17 cellular contexts compared by ENCODE assay signal in the genomic region with DNA sequence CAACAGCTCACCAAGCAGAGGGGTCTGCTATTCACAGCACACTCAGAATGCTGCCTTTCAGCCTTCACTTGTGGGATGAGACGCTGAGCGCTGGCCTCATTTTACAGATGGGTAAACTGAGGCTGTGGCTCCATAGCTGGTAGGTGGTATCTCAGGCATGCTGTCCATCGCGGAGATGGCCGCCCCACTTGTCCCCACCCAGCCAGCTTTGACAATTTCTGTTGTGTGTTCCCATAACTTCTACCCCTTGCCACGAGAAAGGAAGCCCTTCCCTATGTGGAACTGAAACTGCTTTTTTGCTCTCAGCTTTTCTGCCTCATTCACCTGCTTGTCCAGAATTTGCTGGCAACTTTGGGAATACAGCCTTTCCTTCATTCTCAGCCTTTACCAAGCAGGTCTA. TPM values are rescaled to one million over a fixed set of nuclear protein-coding genes. Genes with fewer than 3 reads are reported as not detected.
DNase-seq lines count a peak whose midpoint lies in the region; ATAC-seq and TF ChIP-seq lines count a peak whose summit lies in the region.
"Had no signal": no experiment of that assay in that cellular context is flagged by ENCODE, and none has a peak within 500 bp of the region (broad histone marks: within the 10 kb centered on the region; RNA-seq: fewer than 3 reads in every experiment).

No MANE protein-coding gene starts in this region.

- peaks cover 17% of the 10 kb centered on the region for H3K4me1 ChIP-seq in OCI-LY3 (ENCODE audit: low read length)

- peak overlapping the region; percentile 8 for H3K27ac ChIP-seq in C4-2B
- H3K27ac ChIP-seq in OCI-LY3 (ENCODE audit: low read length): no peak overlapping the region
- H3K27ac ChIP-seq: GM23248 had no signal

- no peaks in the 10 kb centered on the region for H3K36me3 ChIP-seq in OCI-LY3 (replicated peaks; ENCODE audit: low read depth, low read length)
- H3K36me3 ChIP-seq: BE2C had no signal

- peak overlapping the region; percentile 33 for H3K4me3 Mint-ChIP-seq in glutamatergic neuron (ENCODE audit: unreplicated experiment)
- no peak overlapping the region for H3K4me3 Mint-ChIP-seq in stimulated activated memory B cell treated with anti-CD40 and anti-IgM and Interleukin-4, amounts not matched to agents 10 μg/mL and 1 μg/mL and 100 μg/mL, for 72 hours

- H3K79me2 ChIP-seq in OCI-LY3 (ENCODE audit: low read length): no peaks in the 10 kb centered on the region

- no peaks in the 10 kb centered on the region for H3K9me3 ChIP-seq in OCI-LY3 (ENCODE audit: insufficient read depth, low read length)
- H3K9me3 ChIP-seq: BE2C had no signal

- H3K36me3 Mint-ChIP-seq in glutamatergic neuron (ENCODE audit: unreplicated experiment): no peaks in the 10 kb centered on the region
- H3K36me3 Mint-ChIP-seq in stimulated activated memory B cell treated with anti-CD40 and anti-IgM and Interleukin-4, amounts not matched to agents 10 μg/mL and 1 μg/mL and 100 μg/mL, for 72 hours: no peaks in the 10 kb centered on the region

- in situ Hi-C loops in ACHN (cut with HindIII; ENCODE audit: low pct_ligation_motif_present, low pct_unique_long_range_greater_than_20kb, low sequenced_read_pairs): no loop called here

- H2AFZ ChIP-seq in OCI-LY3 (ENCODE audit: low read depth, low read length): no peak overlapping the region
- H2AFZ ChIP-seq: GM23248 had no signal

- DNase-seq in glutamatergic neuron: no peak
- DNase-seq in middle frontal gyrus (ENCODE audit: extremely low spot score, low spot score): no peak
- DNase-seq in ACHN: no peak
- no peak for DNase-seq in NCI-H146 treated with DMSO at 0.1 percent for 48 hours (lab: John Stamatoyannopoulos, UW; ENCODE audit: unreplicated experiment)
- DNase-seq: activated CD4-positive, CD25-positive, alpha-beta regulatory T cell treated with anti-CD3 and anti-CD28 coated beads, Interleukin-2, amount 50 U/mL, for 72 hours; activated effector memory CD4-positive, alpha-beta T cell treated with anti-CD3 and anti-CD28 coated beads, Interleukin-2, amount 50 U/mL, for 16 hours; BE2C; GM23248; NCI-H2029 treated with DMSO at 0.1 percent for 48 hours; NCI-H510A treated with DMSO at 0.1 percent for 48 hours; stimulated activated CD4-positive, alpha-beta T cell treated with anti-CD3 and anti-CD28 coated beads, Interleukin-2, amount 100 ng/mL, for 24 hours had no signal

- no peak for TF ChIP-seq CTCF in C4-2B (conservative IDR thresholded peaks at IDR 0.05)
- no peak for TF ChIP-seq CTCF in OCI-LY3 (IDR thresholded peaks at IDR 0.05; ENCODE audit: low read depth, low read length)
- no peak for TF ChIP-seq CTCF in glutamatergic neuron (IDR thresholded peaks at IDR 0.05; ENCODE audit: partially characterized antibody, unreplicated experiment)

- no peak for ATAC-seq in stimulated activated memory B cell treated with anti-CD40 and anti-IgM and Interleukin-4, amounts not matched to agents 10 μg/mL and 1 μg/mL and 100 μg/mL, for 72 hours
- no peak for ATAC-seq in HG03460 (IDR thresholded peaks at IDR 0.05; ENCODE audit: unreplicated experiment)

- H3K4me1 Mint-ChIP-seq in glutamatergic neuron (ENCODE audit: low read depth, unreplicated experiment): peaks cover 36% of the 10 kb centered on the region
- H3K4me1 Mint-ChIP-seq in stimulated activated memory B cell treated with anti-CD40 and anti-IgM and Interleukin-4, amounts not matched to agents 10 μg/mL and 1 μg/mL and 100 μg/mL, for 72 hours: peaks cover 26% of the 10 kb centered on the region

- peaks cover 3% of the 10 kb centered on the region for H3K27me3 Mint-ChIP-seq in glutamatergic neuron (ENCODE audit: unreplicated experiment)
- no peaks in the 10 kb centered on the region for H3K27me3 Mint-ChIP-seq in stimulated activated memory B cell treated with anti-CD40 and anti-IgM and Interleukin-4, amounts not matched to agents 10 μg/mL and 1 μg/mL and 100 μg/mL, for 72 hours

- peaks cover 19% of the 10 kb centered on the region for H3K27me3 ChIP-seq in OCI-LY3 (ENCODE audit: low read depth, low read length)

- H3K4me3 ChIP-seq in OCI-LY3 (ENCODE audit: low read length): no peak overlapping the region
- H3K4me3 ChIP-seq: GM23248 had no signal

- no peaks in the 10 kb centered on the region for H4K20me1 ChIP-seq in OCI-LY3 (ENCODE audit: insufficient read depth, low read length)

- 0 out of 2 replicates have a peak overlapping the region, but pooled peaks have one; percentile 71 for H3K4me2 ChIP-seq in OCI-LY3 (ENCODE audit: low read length)

- no peak overlapping the region for H3K9ac ChIP-seq in OCI-LY3 (ENCODE audit: low read length)
- H3K9ac ChIP-seq: GM23248 had no signal

- H3K27ac Mint-ChIP-seq in glutamatergic neuron (ENCODE audit: unreplicated experiment): no peak overlapping the region
- H3K27ac Mint-ChIP-seq in stimulated activated memory B cell treated with anti-CD40 and anti-IgM and Interleukin-4, amounts not matched to agents 10 μg/mL and 1 μg/mL and 100 μg/mL, for 72 hours: peak overlapping the region; percentile 67

- H3K9me3 Mint-ChIP-seq in glutamatergic neuron (ENCODE audit: unreplicated experiment): peaks cover 4% of the 10 kb centered on the region
- no peaks in the 10 kb centered on the region for H3K9me3 Mint-ChIP-seq in stimulated activated memory B cell treated with anti-CD40 and anti-IgM and Interleukin-4, amounts not matched to agents 10 μg/mL and 1 μg/mL and 100 μg/mL, for 72 hours
- H3K9me3 Mint-ChIP-seq: neural crest cell had no signal

RNA-seq across cellular contexts. Expression of gene NNMT, which starts 36.1 kb away (rescaled TPM):
- total RNA-seq in glutamatergic neuron (ENCODE audit: unreplicated experiment): 3.4 TPM
- total RNA-seq: T-helper 2 cell treated with Interferon-gamma antibody and Interleukin-4, amounts not matched to agents 100 ng/mL and 5 ng/mL, for 36 hours had no signal
